ENCODE assay signal across 27 cellular contexts in the genomic region with DNA sequence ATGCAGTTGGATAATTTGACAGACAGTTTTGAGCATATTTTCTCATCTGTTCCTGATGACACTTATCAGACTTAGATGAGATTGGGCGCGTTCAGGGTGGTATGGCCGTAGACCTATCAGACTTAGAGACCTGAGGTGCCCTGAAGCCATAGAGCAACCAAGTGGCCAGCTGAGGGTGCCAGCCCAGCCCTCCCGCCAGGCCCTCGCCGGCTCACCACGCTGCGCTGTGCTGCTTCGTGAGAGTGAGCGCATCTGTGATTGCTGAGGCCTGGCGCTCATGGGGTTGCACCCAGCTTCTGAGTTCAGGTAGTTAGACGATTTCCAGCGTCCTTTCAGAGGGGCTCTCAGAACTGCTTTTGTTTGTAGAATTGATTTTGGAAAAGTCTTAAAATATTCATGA.
"Had no signal": no experiment of that assay in that cellular context is flagged by ENCODE, and none has a peak within 500 bp of the region (broad histone marks: within the 10 kb centered on the region; RNA-seq: fewer than 3 reads in every experiment).

No MANE protein-coding gene starts in this region.

- H3K4me3 ChIP-seq: cardiac muscle cell had no signal

- DNase-seq: activated CD4-positive, alpha-beta T cell treated with anti-CD3 and anti-CD28 coated beads, Interleukin-2, amount 10 ng/mL, durations not matched to agents 24 days and 14 days; activated CD4-positive, alpha-beta T cell treated with anti-CD3 and anti-CD28 coated beads, Interleukin-2, amount 50 U/mL, for 4 hours; activated CD8-positive, alpha-beta T cell treated with anti-CD3 and anti-CD28 coated beads for 36 hours; activated naive CD4-positive, alpha-beta T cell; activated naive CD4-positive, alpha-beta T cell treated with anti-CD3 and anti-CD28 coated beads, Interleukin-2, amount 50 U/mL, for 16 hours; activated naive CD8-positive, alpha-beta T cell treated with anti-CD3 and anti-CD28 coated beads for 36 hours; activated T-cell treated with anti-CD3 and anti-CD28 coated beads for 4 hours; activated T-cell treated with anti-CD3 and anti-CD28 coated beads, Interleukin-2, amount 50 U/mL, for 4 hours; amniotic stem cell; aorta; NCI-H1092 treated with DMSO at 0.1 percent for 48 hours; NCI-H1417; NCI-H146; NCI-H187; NCI-H2029 treated with DMSO at 0.1 percent for 48 hours; NCI-H2107; NCI-H2171; NCI-H510A; NCI-H526; NCI-H748 treated with DMSO at 0.1 percent for 48 hours; Right ventricle myocardium superior; SW 1271; T-helper 1 cell; T-helper 2 cell; T-helper 9 cell; WERI-Rb-1 had no signal

- H3K36me3 ChIP-seq: WERI-Rb-1 had no signal

- H3K27me3 ChIP-seq: cardiac muscle cell had no signal

- ATAC-seq: activated CD8-positive, alpha-beta T cell treated with anti-CD3 and anti-CD28 coated beads for 36 hours; activated T-cell treated with anti-CD3 and anti-CD28 coated beads, Interleukin-2, amount 50 U/mL, for 4 hours had no signal

- H3K27ac ChIP-seq: cardiac muscle cell, WERI-Rb-1 had no signal
